ENCODE assay signal across 27 cellular contexts in the genomic region with DNA sequence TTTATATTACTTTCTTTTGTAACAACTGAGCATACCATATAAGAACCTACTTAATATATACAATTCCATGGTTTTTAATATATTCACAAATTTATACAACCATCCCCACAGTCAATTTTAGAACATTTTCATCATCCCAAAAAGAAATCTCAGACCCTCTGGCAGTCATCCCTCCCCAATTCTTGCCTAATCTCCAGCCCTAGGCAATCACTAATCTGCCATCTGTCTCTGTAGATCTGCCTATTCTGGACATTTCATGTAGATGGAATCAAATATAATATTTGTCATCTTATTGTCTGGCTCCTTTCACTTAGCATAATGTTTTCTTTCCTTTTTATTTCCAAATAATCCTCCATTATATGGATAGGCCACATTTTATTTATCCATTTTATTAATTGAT.
"Had no signal": no experiment of that assay in that cellular context is flagged by ENCODE, and none has a peak within 500 bp of the region (broad histone marks: within the 10 kb centered on the region; RNA-seq: fewer than 3 reads in every experiment).

No MANE protein-coding gene starts in this region.

- H3K27me3 Mint-ChIP-seq: activated CD4-positive, alpha-beta T cell treated with anti-CD3 and anti-CD28 coated beads, Interleukin-2, amount 10 ng/mL, durations not matched to agents 24 days and 14 days; activated CD8-positive, alpha-beta memory T cell treated with anti-CD3 and anti-CD28 coated beads, Interleukin-2, amount 10 ng/mL, durations not matched to agents 7 days and 5 days; activated CD8-positive, alpha-beta T cell treated with anti-CD3 and anti-CD28 coated beads for 36 hours; activated naive CD4-positive, alpha-beta T cell treated with anti-CD3 and anti-CD28 coated beads, Interleukin-2, amount 50 U/mL, for 24 hours; central memory CD8-positive, alpha-beta T cell; effector memory CD8-positive, alpha-beta T cell; stimulated activated naive CD8-positive, alpha-beta T cell treated with anti-CD3 and anti-CD28 coated beads, Interleukin-15, amount 100 ng/mL, for 72 hours; T-cell had no signal

- DNase-seq: activated CD4-positive, alpha-beta T cell treated with anti-CD3 and anti-CD28 coated beads, Interleukin-2, amount 10 ng/mL, durations not matched to agents 24 days and 14 days; activated CD8-positive, alpha-beta memory T cell treated with anti-CD3 and anti-CD28 coated beads, Interleukin-2, amount 10 ng/mL, durations not matched to agents 7 days and 5 days; activated CD8-positive, alpha-beta T cell treated with anti-CD3 and anti-CD28 coated beads for 36 hours; activated gamma-delta T cell; activated T-cell treated with anti-CD3 and anti-CD28 coated beads for 4 hours; aorta; dorsolateral prefrontal cortex; effector memory CD8-positive, alpha-beta T cell; esophagus squamous epithelium; heart left ventricle; left ventricle myocardium inferior; pancreas; psoas muscle; right cardiac atrium; stimulated activated CD4-positive, alpha-beta T cell treated with anti-CD3 and anti-CD28 coated beads, Interleukin-1b, Interleukin-23, amount 100 ng/mL, for 48 hours; stimulated activated naive CD8-positive, alpha-beta T cell treated with anti-CD3 and anti-CD28 coated beads, Interleukin-15, amount 100 ng/mL, for 72 hours; T-cell had no signal

- H3K4me1 Mint-ChIP-seq: activated naive CD4-positive, alpha-beta T cell treated with anti-CD3 and anti-CD28 coated beads, Interleukin-2, amount 50 U/mL, for 24 hours; central memory CD8-positive, alpha-beta T cell; stimulated activated naive CD8-positive, alpha-beta T cell treated with anti-CD3 and anti-CD28 coated beads, Interleukin-15, amount 100 ng/mL, for 72 hours had no signal

- H3K36me3 ChIP-seq: pancreas had no signal

- H3K4me3 ChIP-seq: dorsolateral prefrontal cortex, esophagus squamous epithelium, heart left ventricle, left ventricle myocardium inferior, pancreas, psoas muscle, tibial nerve, vagina had no signal

- H3K9me3 Mint-ChIP-seq: activated CD8-positive, alpha-beta T cell treated with anti-CD3 and anti-CD28 coated beads for 36 hours; activated naive CD4-positive, alpha-beta T cell treated with anti-CD3 and anti-CD28 coated beads, Interleukin-2, amount 50 U/mL, for 24 hours had no signal

- FAIRE-seq: colon, pancreas had no signal

- H3K27ac Mint-ChIP-seq: activated CD4-positive, alpha-beta T cell treated with anti-CD3 and anti-CD28 coated beads, Interleukin-2, amount 10 ng/mL, durations not matched to agents 24 days and 14 days; activated CD8-positive, alpha-beta memory T cell treated with anti-CD3 and anti-CD28 coated beads, Interleukin-2, amount 10 ng/mL, durations not matched to agents 7 days and 5 days; activated CD8-positive, alpha-beta T cell treated with anti-CD3 and anti-CD28 coated beads for 36 hours; activated naive CD4-positive, alpha-beta T cell treated with anti-CD3 and anti-CD28 coated beads, Interleukin-2, amount 50 U/mL, for 24 hours; effector memory CD8-positive, alpha-beta T cell; stimulated activated naive CD8-positive, alpha-beta T cell treated with anti-CD3 and anti-CD28 coated beads, Interleukin-15, amount 100 ng/mL, for 72 hours; T-cell; T-helper 2 cell treated with Interferon-gamma antibody and Interleukin-4, amounts not matched to agents 5 μg/mL and 100 μg/mL, for 36 hours had no signal

- H3K9me3 ChIP-seq: neutrophil, pancreas, vagina had no signal

- H3K4me3 Mint-ChIP-seq: activated CD4-positive, alpha-beta T cell treated with anti-CD3 and anti-CD28 coated beads, Interleukin-2, amount 10 ng/mL, durations not matched to agents 24 days and 14 days; activated CD8-positive, alpha-beta memory T cell treated with anti-CD3 and anti-CD28 coated beads, Interleukin-2, amount 10 ng/mL, durations not matched to agents 7 days and 5 days; activated CD8-positive, alpha-beta T cell treated with anti-CD3 and anti-CD28 coated beads for 36 hours; activated naive CD4-positive, alpha-beta T cell treated with anti-CD3 and anti-CD28 coated beads, Interleukin-2, amount 50 U/mL, for 24 hours; central memory CD8-positive, alpha-beta T cell; effector memory CD8-positive, alpha-beta T cell; nephron; stimulated activated naive CD8-positive, alpha-beta T cell treated with anti-CD3 and anti-CD28 coated beads, Interleukin-15, amount 100 ng/mL, for 72 hours; T-cell; T-helper 2 cell treated with Interferon-gamma antibody and Interleukin-4, amounts not matched to agents 5 μg/mL and 100 μg/mL, for 36 hours had no signal

- H3K27me3 ChIP-seq: dorsolateral prefrontal cortex, esophagus squamous epithelium, heart left ventricle, neutrophil, pancreas, tibial nerve, vagina had no signal

- H3K27ac ChIP-seq: dorsolateral prefrontal cortex, esophagus squamous epithelium, heart left ventricle, left ventricle myocardium inferior, pancreas, psoas muscle, vagina, VCaP had no signal

- H3K4me1 ChIP-seq: left ventricle myocardium inferior, pancreas, psoas muscle, vagina had no signal

- ATAC-seq: activated CD4-positive, CD25-positive, alpha-beta regulatory T cell treated with anti-CD3 and anti-CD28 coated beads, Interleukin-2, amount 50 U/mL, for 24 hours; activated CD8-positive, alpha-beta memory T cell treated with anti-CD3 and anti-CD28 coated beads, Interleukin-2, amount 10 ng/mL, durations not matched to agents 7 days and 5 days; activated CD8-positive, alpha-beta T cell treated with anti-CD3 and anti-CD28 coated beads for 36 hours; effector memory CD8-positive, alpha-beta T cell; heart left ventricle; psoas muscle; right cardiac atrium; stimulated activated naive CD8-positive, alpha-beta T cell treated with anti-CD3 and anti-CD28 coated beads, Interleukin-15, amount 100 ng/mL, for 72 hours; T-cell had no signal
